ENCODE assay signal across 6 cellular contexts in the genomic region with DNA sequence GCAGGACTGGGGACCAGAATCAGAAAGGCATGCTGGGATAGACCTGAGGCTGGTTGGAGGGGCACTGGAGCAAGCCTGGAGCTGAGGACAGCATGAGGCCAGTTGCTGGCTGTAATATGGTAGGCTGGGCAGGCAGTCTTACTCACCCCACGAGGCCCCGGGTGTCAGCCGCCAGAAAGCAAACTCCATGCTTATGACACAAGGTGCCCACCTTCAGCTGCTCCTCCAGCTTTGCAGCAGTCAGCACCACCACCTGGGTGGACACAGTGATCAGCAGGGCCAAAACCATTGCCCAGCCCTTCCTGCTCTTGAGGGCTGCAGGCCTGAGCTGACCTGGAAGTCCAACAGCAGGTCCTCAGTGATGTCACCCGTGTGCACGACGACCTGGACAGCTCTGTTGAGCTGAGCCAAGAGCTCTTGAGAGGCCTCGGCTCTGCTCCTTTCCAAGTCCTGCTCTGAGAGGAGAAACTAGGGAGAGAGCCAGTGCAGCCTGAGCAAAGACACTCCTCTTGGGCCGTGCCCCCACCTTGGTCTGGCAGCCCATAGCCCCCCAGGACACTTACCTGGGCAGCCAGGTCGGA. TPM values are rescaled to one million over a fixed set of nuclear protein-coding genes. Genes with fewer than 3 reads are reported as not detected.
DNase-seq lines count a peak whose midpoint lies in the region; ATAC-seq and TF ChIP-seq lines count a peak whose summit lies in the region.

No MANE protein-coding gene starts in this region.

- H3K27ac Mint-ChIP-seq in activated naive CD4-positive, alpha-beta T cell treated with anti-CD3 and anti-CD28 coated beads, Interleukin-2, amount 50 U/mL, for 72 hours, result peak overlapping the region; percentile 93 to 94

- WGBS in lung, 2 donors, result 17 to 42% methylated on average over 9 of the region's 9 CpGs

- peak overlapping the region; percentile 57 to 71 (median 60) for H3K4me3 ChIP-seq in BLaER1 treated with 17β-estradiol and CSF1 and Interleukin-3, amounts not matched to agents 10 nM and 100 nM
- peak overlapping the region; percentile 58 for H3K4me3 ChIP-seq in lung

- H3K9me3 Mint-ChIP-seq in activated naive CD4-positive, alpha-beta T cell treated with anti-CD3 and anti-CD28 coated beads, Interleukin-2, amount 50 U/mL, for 72 hours, result no peaks in the 10 kb centered on the region

- ATAC-seq in activated naive CD4-positive, alpha-beta T cell treated with anti-CD3 and anti-CD28 coated beads, Interleukin-2, amount 50 U/mL, for 72 hours, result peak; percentile 2 to 25
- peak; percentile 39 for ATAC-seq in lung (ENCODE audit: insufficient read depth, low FRiP score)
- ATAC-seq in HG02642 (IDR thresholded peaks at IDR 0.05; ENCODE audit: poor library complexity, unreplicated experiment), result no peak

- peak overlapping the region; percentile 92 to 100 (median 100) for H3K4me2 ChIP-seq in BLaER1 treated with 17β-estradiol and CSF1 and Interleukin-3, amounts not matched to agents 10 nM and 100 nM

- no peak for TF ChIP-seq CTCF in lung (IDR thresholded peaks at IDR 0.05; ENCODE audit: control extremely low read depth, extremely low read depth)

- peaks cover 6 to 9% of the 10 kb centered on the region in 2 donors for H3K36me3 Mint-ChIP-seq in activated naive CD4-positive, alpha-beta T cell treated with anti-CD3 and anti-CD28 coated beads, Interleukin-2, amount 50 U/mL, for 72 hours

- peaks cover 64 to 96% (median 88%) of the 10 kb centered on the region in 10 experiments for H3K4me1 ChIP-seq in BLaER1 treated with 17β-estradiol and CSF1 and Interleukin-3, amounts not matched to agents 10 nM and 100 nM
- H3K4me1 ChIP-seq in lung (ENCODE audit: control insufficient read depth in 2 of 2, insufficient read depth in 2 of 2, low read length in 2 of 2), result peaks cover 0 to 30% of the 10 kb centered on the region in 2 donors

- peaks cover 14 to 44% (median 32%) of the 10 kb centered on the region in 11 experiments; a peak in 21 of 22 replicates for H3K36me3 ChIP-seq in BLaER1 treated with 17β-estradiol and CSF1 and Interleukin-3, amounts not matched to agents 10 nM and 100 nM
- peaks cover 0 to 28% of the 10 kb centered on the region in 2 donors for H3K36me3 ChIP-seq in lung (ENCODE audit: control insufficient read depth in 2 of 2, insufficient read depth in 2 of 2, low read length in 2 of 2)

- H3K9ac ChIP-seq in BLaER1 treated with 17β-estradiol and CSF1 and Interleukin-3, amounts not matched to agents 10 nM and 100 nM, result peak overlapping the region; percentile 64 to 84 (median 78)

- DNase-seq in activated naive CD4-positive, alpha-beta T cell treated with anti-CD3 and anti-CD28 coated beads, Interleukin-2, amount 50 U/mL, for 72 hours (ENCODE audit: low spot score in 2 of 2), result no peak
- peak; percentile 48 for DNase-seq in lung (ENCODE audit: low spot score)
- no peak for DNase-seq in activated CD4-positive, CD25-positive, alpha-beta regulatory T cell treated with anti-CD3 and anti-CD28 coated beads, Interleukin-2, amount 50 U/mL, for 72 hours
- DNase-seq in OCI-M1 (lab: John Stamatoyannopoulos, UW), result no peak

- no peaks in the 10 kb centered on the region for H4K20me1 ChIP-seq in BLaER1 treated with 17β-estradiol and CSF1 and Interleukin-3, amounts not matched to agents 10 nM and 100 nM

- H3K27me3 ChIP-seq in BLaER1 treated with 17β-estradiol and CSF1 and Interleukin-3, amounts not matched to agents 10 nM and 100 nM, result no peaks in the 10 kb centered on the region
- no peaks in the 10 kb centered on the region for H3K27me3 ChIP-seq in lung (ENCODE audit: control insufficient read depth, insufficient read depth)

- H3K9me3 ChIP-seq in BLaER1 treated with 17β-estradiol and CSF1 and Interleukin-3, amounts not matched to agents 10 nM and 100 nM (replicated peaks in 1 of 11), result no peaks in the 10 kb centered on the region
- no peaks in the 10 kb centered on the region for H3K9me3 ChIP-seq in lung (ENCODE audit: control insufficient read depth in 2 of 2, insufficient read depth in 1 of 2, low read length in 1 of 2)

- peak overlapping the region; percentile 57 to 100 (median 82); a peak in 21 of 22 replicates for H3K27ac ChIP-seq in BLaER1 treated with 17β-estradiol and CSF1 and Interleukin-3, amounts not matched to agents 10 nM and 100 nM
- peak overlapping the region in 1 of 2 donors; percentile 96 for H3K27ac ChIP-seq in lung (ENCODE audit: low read depth in 1 of 2, low read length in 1 of 2)

RNA-seq across cellular contexts. Expression of a gene that starts 0.7 kb away (rescaled TPM):
- total RNA-seq in activated naive CD4-positive, alpha-beta T cell treated with anti-CD3 and anti-CD28 coated beads, Interleukin-2, amount 50 U/mL, for 72 hours, result 100 to 1,000 TPM; 101 to 133 TPM
- total RNA-seq in lung, result 100 to 1,000 TPM in 1 of 2 donors, 10 to 100 TPM in 1; 79.4 to 112 TPM
- polyA plus RNA-seq in lung, result 10 to 100 TPM; 53.0 to 72.4 TPM

RNA-seq across cellular contexts. Expression of a gene that starts 9.9 kb away (rescaled TPM):
- total RNA-seq in activated naive CD4-positive, alpha-beta T cell treated with anti-CD3 and anti-CD28 coated beads, Interleukin-2, amount 50 U/mL, for 72 hours, result under 1 TPM; 0.30 to 0.49 TPM
- total RNA-seq in lung, result 1 to 10 TPM; 6.1 to 7.1 TPM
- polyA plus RNA-seq in lung, result 10 to 100 TPM in 1 of 2 donors, 1 to 10 TPM in 1; 6.8 to 10.8 TPM

RNA-seq across cellular contexts. Expression of a gene that starts 13.3 kb away (rescaled TPM):
- total RNA-seq in activated naive CD4-positive, alpha-beta T cell treated with anti-CD3 and anti-CD28 coated beads, Interleukin-2, amount 50 U/mL, for 72 hours, result under 1 TPM; 0.25 to 0.32 TPM
- 10 to 100 TPM in 1 of 2 donors, 1 to 10 TPM in 1; 7.8 to 27.0 TPM for total RNA-seq in lung
- 1 to 10 TPM; 6.3 to 9.8 TPM for polyA plus RNA-seq in lung

RNA-seq across cellular contexts. Expression of a gene that starts 26.7 kb away (rescaled TPM):
- total RNA-seq in activated naive CD4-positive, alpha-beta T cell treated with anti-CD3 and anti-CD28 coated beads, Interleukin-2, amount 50 U/mL, for 72 hours, result 10 to 100 TPM; 26.2 to 26.9 TPM
- total RNA-seq in lung, result 10 to 100 TPM; 38.7 to 54.9 TPM
- 10 to 100 TPM; 16.1 to 26.3 TPM for polyA plus RNA-seq in lung

RNA-seq across cellular contexts. Expression of a gene that starts 43.4 kb away (rescaled TPM):
- 10 to 100 TPM; 30.0 TPM for total RNA-seq in activated naive CD4-positive, alpha-beta T cell treated with anti-CD3 and anti-CD28 coated beads, Interleukin-2, amount 50 U/mL, for 72 hours
- total RNA-seq in lung, result 1 to 10 TPM; 2.7 to 3.2 TPM
- polyA plus RNA-seq in lung, result 1 to 10 TPM; 1.8 to 2.1 TPM

Comparison
In these comparisons a context has a peak if more than half of its experiments do, and no peak if none do; other contexts are left out.
1. RNA of a gene that starts 9.9 kb away (total RNA-seq): 6.1 to 7.1 TPM in lung; 0.30 to 0.49 TPM in activated naive CD4-positive, alpha-beta T cell treated with anti-CD3 and anti-CD28 coated beads, Interleukin-2, amount 50 U/mL, for 72 hours; every median in the first group is over 4 times any median in the second.
2. RNA of a gene that starts 13.3 kb away (total RNA-seq): 7.8 to 27.0 TPM in lung; 0.25 to 0.32 TPM in activated naive CD4-positive, alpha-beta T cell treated with anti-CD3 and anti-CD28 coated beads, Interleukin-2, amount 50 U/mL, for 72 hours; every median in the first group is over 4 times any median in the second.